Comparison of ENCODE assay signal across 12 cellular contexts in genomic region chr15:33293619-33294309, GRCh38. TPM values are rescaled to one million over a fixed set of nuclear protein-coding genes. Genes with fewer than 3 reads are reported as not detected.
DNase-seq lines count a peak whose midpoint lies in the region; ATAC-seq and TF ChIP-seq lines count a peak whose summit lies in the region.
"Had no signal": no experiment of that assay in that cellular context is flagged by ENCODE, and none has a peak within 500 bp of the region (broad histone marks: within the 10 kb centered on the region; RNA-seq: fewer than 3 reads in every experiment).

No MANE protein-coding gene starts in this region.

- H3K4me3 Mint-ChIP-seq in HFFc6: peak overlapping the region; percentile 62
- H3K4me3 Mint-ChIP-seq: T-helper 17 cell had no signal

- H3K36me3 Mint-ChIP-seq in HFFc6 (ENCODE audit: low read depth): no peaks in the 10 kb centered on the region

- H3K4me2 ChIP-seq in skeletal muscle satellite cell (ENCODE audit: low read length): peak overlapping the region; percentile 5

- peaks cover 15% of the 10 kb centered on the region for H3K4me1 Mint-ChIP-seq in HFFc6 (ENCODE audit: low read depth)

- ATAC-seq in right cardiac atrium (peak; percentile 67 to 81), GM21528 (IDR thresholded peaks at IDR 0.05; ENCODE audit: low FRiP score, unreplicated experiment) (no peak)
- ATAC-seq: T-helper 17 cell had no signal

- DNase-seq in HFFc6 (no peak), ascending aorta (ENCODE audit: low spot score in 2 of 2) (peak in 1 of 2 donors; percentile 62), right cardiac atrium (peak in 1 of 3 donors; percentile 39), colonic mucosa (no peak), NCI-H128 (lab: John Stamatoyannopoulos, UW; ENCODE audit: unreplicated experiment) (no peak)
- DNase-seq: activated CD4-positive, alpha-beta T cell treated with anti-CD3 and anti-CD28 coated beads, Interleukin-2, amount 50 U/mL, for 48 hours; activated effector memory CD4-positive, alpha-beta T cell treated with anti-CD3 and anti-CD28 coated beads, Interleukin-2, amount 50 U/mL, for 16 hours; T-helper 17 cell had no signal

- H3K9me3 ChIP-seq in ascending aorta: no peaks in the 10 kb centered on the region
- no peaks in the 10 kb centered on the region for H3K9me3 ChIP-seq in right cardiac atrium (ENCODE audit: control insufficient read depth, low read length)
- no peaks in the 10 kb centered on the region for H3K9me3 ChIP-seq in skeletal muscle satellite cell (replicated peaks; ENCODE audit: low read length)
- H3K9me3 ChIP-seq in colonic mucosa: no peaks in the 10 kb centered on the region
- H3K9me3 ChIP-seq: breast epithelium had no signal

- intact Hi-C loops in ascending aorta (cut with DNase I) (loop anchor here (2.0 to 5.0 kb wide), 2 partner anchors 314 to 407 kb away; no protein-coding TSS in a partner anchor), right cardiac atrium (cut with DNase I) (loop anchor here (2.0 to 10.0 kb wide), 4 partner anchors 404 to 411 kb away; no protein-coding TSS in a partner anchor), colonic mucosa (cut with DNase I) (loop anchor here (5.0 kb wide), 1 partner anchor 409 kb away; no protein-coding TSS in a partner anchor)

- H3K27ac ChIP-seq in ascending aorta (peak overlapping the region; percentile 14 to 57), right cardiac atrium (ENCODE audit: low read length) (no peak overlapping the region), colonic mucosa (no peak overlapping the region)
- H3K27ac ChIP-seq: breast epithelium, HL-60 had no signal

- H3K36me3 ChIP-seq in ascending aorta: no peaks in the 10 kb centered on the region
- no peaks in the 10 kb centered on the region for H3K36me3 ChIP-seq in skeletal muscle satellite cell (ENCODE audit: insufficient read depth, low read length)
- H3K36me3 ChIP-seq in colonic mucosa: no peaks in the 10 kb centered on the region
- H3K36me3 ChIP-seq: breast epithelium had no signal

- peaks cover 19% of the 10 kb centered on the region for H3K27me3 Mint-ChIP-seq in HFFc6 (ENCODE audit: insufficient read depth)

- no peaks in the 10 kb centered on the region for H3K9me3 Mint-ChIP-seq in HFFc6

- H3K4me1 ChIP-seq in ascending aorta: peaks cover 0 to 5% of the 10 kb centered on the region in 2 donors
- H3K4me1 ChIP-seq in right cardiac atrium (ENCODE audit: control insufficient read depth, insufficient read depth, low read length): no peaks in the 10 kb centered on the region
- H3K4me1 ChIP-seq in skeletal muscle satellite cell (ENCODE audit: control insufficient read depth, insufficient read depth, low read length): no peaks in the 10 kb centered on the region
- no peaks in the 10 kb centered on the region for H3K4me1 ChIP-seq in colonic mucosa
- H3K4me1 ChIP-seq: breast epithelium had no signal

- no peak overlapping the region for H3K27ac Mint-ChIP-seq in HFFc6
- H3K27ac Mint-ChIP-seq: T-helper 17 cell had no signal

- H3K27me3 ChIP-seq in ascending aorta (no peaks in the 10 kb centered on the region), right cardiac atrium (ENCODE audit: control insufficient read depth, insufficient read depth) (no peaks in the 10 kb centered on the region), skeletal muscle satellite cell (ENCODE audit: control insufficient read depth, insufficient read depth, low read length) (peaks cover 24% of the 10 kb centered on the region), colonic mucosa (no peaks in the 10 kb centered on the region)
- H3K27me3 ChIP-seq: breast epithelium had no signal

- WGBS in right cardiac atrium: 33% methylated on average over 21 of the region's 21 CpGs

- H3K9ac ChIP-seq in skeletal muscle satellite cell (ENCODE audit: low read depth, low read length): no peak overlapping the region
- H3K9ac ChIP-seq in colonic mucosa (ENCODE audit: low read depth in 2 of 2, low read length in 2 of 2): no peak overlapping the region

- TF ChIP-seq CTCF in HFFc6 (IDR thresholded peaks at IDR 0.05) (no peak), ascending aorta (IDR thresholded peaks at IDR 0.05) (no peak), colonic mucosa (IDR thresholded peaks at IDR 0.05) (no peak)

- peak overlapping the region; percentile 22 to 56 for H3K4me3 ChIP-seq in ascending aorta
- peak overlapping the region; percentile 18 for H3K4me3 ChIP-seq in right cardiac atrium (ENCODE audit: low read length)
- no peak overlapping the region for H3K4me3 ChIP-seq in skeletal muscle satellite cell (ENCODE audit: low read length)
- H3K4me3 ChIP-seq in colonic mucosa: no peak overlapping the region
- H3K4me3 ChIP-seq: breast epithelium had no signal

RNA-seq across cellular contexts. Expression of gene RYR3, which starts 17.0 kb away (rescaled TPM):
- total RNA-seq in HFFc6 (2021; fragmentation: NEBNext Ultra II Directional; extraction: Animal tissue kit (Norgen Biotek cat#: 25700)): not detected
- total RNA-seq in ascending aorta: 3.1 TPM
- total RNA-seq in right cardiac atrium: under 1 TPM; 0.06 to 0.28 (median 0.14) TPM
- polyA plus RNA-seq in right cardiac atrium: 0.07 TPM
- not detected in 2 replicates for total RNA-seq in skeletal muscle satellite cell (2012; rRNA removed)
- total RNA-seq in colonic mucosa: 1 to 10 TPM in 1 of 2 donors, under 1 TPM in 1; 0.17 to 1.1 TPM

Comparison
In these comparisons a context has a peak if more than half of its experiments do, and no peak if none do; other contexts are left out.
1. H3K27ac ChIP-seq: peak in ascending aorta (2 of 2); none in right cardiac atrium (single experiment) and colonic mucosa (single experiment).
2. H3K4me3 ChIP-seq: peak in ascending aorta (2 of 2) and right cardiac atrium (single experiment); none in skeletal muscle satellite cell (single experiment) and colonic mucosa (single experiment).